9 cellular contexts compared by ENCODE assay signal in the genomic region with DNA sequence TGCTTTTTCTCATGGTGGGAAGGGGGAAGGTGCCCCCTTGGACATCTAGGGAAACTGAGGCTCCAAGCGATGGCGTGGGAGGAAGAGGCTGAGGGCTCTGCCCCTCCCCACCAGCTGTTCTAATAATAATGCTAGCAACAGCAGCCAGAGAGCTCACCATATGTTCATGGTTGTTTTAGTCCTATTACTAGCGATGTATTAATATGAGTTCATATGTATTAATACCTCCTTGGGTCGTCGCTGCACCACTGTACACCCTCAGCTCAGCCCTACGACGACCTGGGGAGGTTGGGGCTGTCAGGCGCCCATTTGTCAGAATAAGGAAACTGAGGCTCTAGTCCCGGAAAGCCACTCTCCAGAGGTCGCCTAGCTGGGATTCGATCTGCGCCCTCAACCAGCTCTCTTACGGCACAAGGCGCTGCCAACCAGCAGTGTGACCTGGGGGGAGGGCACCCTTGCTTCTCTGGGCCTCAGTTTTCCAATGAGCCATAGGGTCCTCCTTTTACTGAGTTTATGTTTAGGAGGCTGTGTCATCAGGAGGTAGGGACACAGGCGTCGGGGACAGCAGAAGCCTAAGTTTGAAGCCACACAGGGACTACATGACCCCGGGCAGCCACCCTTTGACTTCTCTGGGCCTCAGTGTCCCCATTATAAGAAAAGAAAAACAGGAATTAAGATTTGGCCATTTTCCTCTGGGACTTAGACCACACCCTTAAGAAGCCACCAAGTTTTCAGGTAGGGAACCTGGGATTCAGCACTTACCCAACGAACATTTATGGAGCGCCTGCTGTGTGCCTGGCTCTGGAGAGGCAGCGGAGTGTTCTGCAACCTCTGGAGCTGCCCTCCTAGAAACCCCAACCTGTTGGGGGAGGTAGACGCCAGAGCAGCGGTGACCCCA. TPM values are rescaled to one million over a fixed set of nuclear protein-coding genes. Genes with fewer than 3 reads are reported as not detected.
DNase-seq lines count a peak whose midpoint lies in the region; ATAC-seq, FAIRE-seq and TF ChIP-seq lines count a peak whose summit lies in the region.
"Had no signal": no experiment of that assay in that cellular context is flagged by ENCODE, and none has a peak within 500 bp of the region (broad histone marks: within the 10 kb centered on the region; RNA-seq: fewer than 3 reads in every experiment).

No MANE protein-coding gene starts in this region.

- H3K27me3 ChIP-seq in CD8-positive, alpha-beta memory T cell (ENCODE audit: insufficient read depth, low read length, poor library complexity, severe bottlenecking), result no peaks in the 10 kb centered on the region
- peaks cover 20% of the 10 kb centered on the region for H3K27me3 ChIP-seq in HUES64 (ENCODE audit: insufficient read depth, low read length)
- H3K27me3 ChIP-seq in breast epithelium, result no peaks in the 10 kb centered on the region
- H3K27me3 ChIP-seq in small intestine (ENCODE audit: control insufficient read depth in 2 of 2, insufficient read depth in 2 of 2, low read length in 2 of 2), result no peaks in the 10 kb centered on the region

- no peak for FAIRE-seq in small intestine (lab: Jason Lieb, UNC)

- H3K4me1 Mint-ChIP-seq in CD8-positive, alpha-beta memory T cell, result peaks cover 22 to 32% (median 26%) of the 10 kb centered on the region in 3 donors
- peaks cover 18 to 24% of the 10 kb centered on the region in 2 donors for H3K4me1 Mint-ChIP-seq in natural killer cell

- intact Hi-C loops in breast epithelium (cut with DNase I; ENCODE audit: low total_unique reads), result no loop called here
- intact Hi-C loops in natural killer cell (cut with micrococcal nuclease), result no loop called here

- CTCF ChIA-PET in CD8-positive, alpha-beta memory T cell (lab: Charles Lee), result interaction anchor here (0.9 to 1.4 kb wide), 7 partner anchors 11 to 90 kb away, joined by 3 to 5 read pairs (median 3); partner anchors contain the start of genes ARRDC2 and IL12RB1

- H3K4me3 Mint-ChIP-seq in CD8-positive, alpha-beta memory T cell, result peak overlapping the region; percentile 86 to 95 (median 88)
- peak overlapping the region; percentile 85 for H3K4me3 Mint-ChIP-seq in natural killer cell

- POLR2A ChIA-PET in CD8-positive, alpha-beta memory T cell (lab: Charles Lee), result interaction anchor here (0.5 to 2.3 kb wide), 11 partner anchors 10 to 181 kb away, joined by 3 to 12 read pairs (median 4); partner anchors contain the start of genes ARRDC2 and IL12RB1

- H3K36me3 ChIP-seq in CD8-positive, alpha-beta memory T cell (ENCODE audit: insufficient read depth, low read length), result no peaks in the 10 kb centered on the region
- H3K36me3 ChIP-seq in HUES64 (ENCODE audit: insufficient read depth, low read length) (no peaks in the 10 kb centered on the region), breast epithelium (no peaks in the 10 kb centered on the region), small intestine (ENCODE audit: control insufficient read depth in 2 of 2, insufficient read depth in 2 of 2, low read length in 2 of 2) (no peaks in the 10 kb centered on the region)

- no peak for TF ChIP-seq POLR2A in breast epithelium (IDR thresholded peaks at IDR 0.05)

- H3K27me3 Mint-ChIP-seq in CD8-positive, alpha-beta memory T cell, result no peaks in the 10 kb centered on the region
- H3K27me3 Mint-ChIP-seq in natural killer cell (ENCODE audit: low read depth in 2 of 2), result no peaks in the 10 kb centered on the region

- WGBS in HUES64, result 48% methylated on average over 20 of the region's 22 CpGs
- WGBS in small intestine, 3 donors, result 20 to 27% (median 23%) methylated on average over 22 of the region's 22 CpGs

- H3K4me3 ChIP-seq in CD8-positive, alpha-beta memory T cell (ENCODE audit: low read length), result peak overlapping the region; percentile 83
- peak overlapping the region; percentile 58 for H3K4me3 ChIP-seq in HUES64 (ENCODE audit: low read length)
- H3K4me3 ChIP-seq in breast epithelium, result peak overlapping the region; percentile 23 to 62 (median 54)
- H3K4me3 ChIP-seq in small intestine (ENCODE audit: low read depth in 1 of 2, low read length in 2 of 2), result peak overlapping the region in 1 of 2 donors; percentile 39

- peak overlapping the region; percentile 68 to 97 (median 89) for H3K27ac Mint-ChIP-seq in CD8-positive, alpha-beta memory T cell
- H3K27ac Mint-ChIP-seq in natural killer cell, result peak overlapping the region; percentile 16 to 87

- DNase-seq in CD8-positive, alpha-beta memory T cell, result no peak
- DNase-seq in breast epithelium (ENCODE audit: low spot score in 2 of 2) (no peak), natural killer cell (no peak), small intestine (no peak)

- no peaks in the 10 kb centered on the region for H3K9me3 ChIP-seq in CD8-positive, alpha-beta memory T cell (ENCODE audit: low read length)
- no peaks in the 10 kb centered on the region for H3K9me3 ChIP-seq in HUES64 (ENCODE audit: insufficient read depth, low read depth, low read length)
- no peaks in the 10 kb centered on the region for H3K9me3 ChIP-seq in breast epithelium
- H3K9me3 ChIP-seq in small intestine (ENCODE audit: control insufficient read depth, low read depth), result no peaks in the 10 kb centered on the region

- peaks cover 32% of the 10 kb centered on the region for H3K4me1 ChIP-seq in CD8-positive, alpha-beta memory T cell (ENCODE audit: insufficient read depth, low read length)
- peaks cover 8% of the 10 kb centered on the region for H3K4me1 ChIP-seq in HUES64 (ENCODE audit: insufficient read depth, low read length)
- peaks cover 0 to 11% of the 10 kb centered on the region in 2 donors for H3K4me1 ChIP-seq in breast epithelium
- H3K4me1 ChIP-seq in small intestine (ENCODE audit: control insufficient read depth in 2 of 2, insufficient read depth in 1 of 2, low read depth in 1 of 2, low read length in 1 of 2), result no peaks in the 10 kb centered on the region

- peaks cover 0 to 2% (median 0%) of the 10 kb centered on the region in 3 donors for H3K36me3 Mint-ChIP-seq in CD8-positive, alpha-beta memory T cell
- no peaks in the 10 kb centered on the region for H3K36me3 Mint-ChIP-seq in natural killer cell

- peak overlapping the region; percentile 47 for H3K27ac ChIP-seq in CD8-positive, alpha-beta memory T cell (ENCODE audit: low read depth, low read length)
- H3K27ac ChIP-seq in HUES64 (ENCODE audit: low read depth, low read length), result no peak overlapping the region
- no peak overlapping the region for H3K27ac ChIP-seq in breast epithelium
- H3K27ac ChIP-seq in small intestine (ENCODE audit: low read depth in 1 of 2, low read length in 1 of 2), result no peak overlapping the region

- no peaks in the 10 kb centered on the region for H3K9me3 Mint-ChIP-seq in CD8-positive, alpha-beta memory T cell
- no peaks in the 10 kb centered on the region for H3K9me3 Mint-ChIP-seq in natural killer cell

- TF ChIP-seq CTCF in breast epithelium (IDR thresholded peaks at IDR 0.05) (no peak), natural killer cell (IDR thresholded peaks at IDR 0.05) (no peak)

- 0 out of 2 replicates have a peak overlapping the region, but pooled peaks have one; percentile 21 for H3K9ac ChIP-seq in HUES64 (ENCODE audit: low read depth, low read length)

- ATAC-seq in natural killer cell, result no peak
- ATAC-seq in HG03521 (IDR thresholded peaks at IDR 0.05; ENCODE audit: unreplicated experiment), result no peak
- ATAC-seq in GM21717 (IDR thresholded peaks at IDR 0.05; ENCODE audit: unreplicated experiment), result no peak
- ATAC-seq in HG02678 (IDR thresholded peaks at IDR 0.05; ENCODE audit: unreplicated experiment), result no peak

RNA-seq across cellular contexts. Expression of gene MAST3, which starts 0.7 kb away (rescaled TPM):
- total RNA-seq in CD8-positive, alpha-beta memory T cell, result 10 to 100 TPM; 15.0 to 15.9 TPM
- polyA plus RNA-seq in CD8-positive, alpha-beta memory T cell, result 18.6 TPM
- 3.8 TPM for polyA plus RNA-seq in HUES64 (2013, experiment 1 of 2)
- polyA plus RNA-seq in HUES64 (2013, experiment 2 of 2), result 4.2 TPM
- total RNA-seq in breast epithelium (1 to 10 TPM; 5.6 to 8.5 (median 6.2) TPM), natural killer cell (100 to 1,000 TPM in 2 of 3 donors, 10 to 100 TPM in 1; 84.5 to 101 (median 101) TPM)
- polyA plus RNA-seq in small intestine, result 10 to 100 TPM in 2 of 3 donors, 1 to 10 TPM in 1; 9.3 to 34.6 (median 22.8) TPM

RNA-seq across cellular contexts. Expression of gene IL12RB1, which starts 11.5 kb away (rescaled TPM):
- 10 to 100 TPM; 18.9 to 19.6 TPM for total RNA-seq in CD8-positive, alpha-beta memory T cell
- 43.2 TPM for polyA plus RNA-seq in CD8-positive, alpha-beta memory T cell
- not detected for polyA plus RNA-seq in HUES64 (2013, experiment 1 of 2)
- polyA plus RNA-seq in HUES64 (2013, experiment 2 of 2), result not detected
- total RNA-seq in breast epithelium, result 1 to 10 TPM in 2 of 3 donors, under 1 TPM in 1; 0.98 to 2.1 (median 1.6) TPM
- 100 to 1,000 TPM in 1 of 3 donors, 10 to 100 TPM in 2; 90.1 to 105 (median 95.7) TPM for total RNA-seq in natural killer cell
- 1 to 10 TPM in 1 of 3 donors, under 1 TPM in 2; 0.81 to 2.4 (median 0.89) TPM for polyA plus RNA-seq in small intestine
- total RNA-seq: myocyte had no signal

RNA-seq across cellular contexts. Expression of gene PIK3R2, which starts 54.7 kb away (rescaled TPM):
- 10 to 100 TPM; 17.7 to 17.9 TPM for total RNA-seq in CD8-positive, alpha-beta memory T cell
- 5.7 TPM for polyA plus RNA-seq in CD8-positive, alpha-beta memory T cell
- polyA plus RNA-seq in HUES64 (2013, experiment 1 of 2), result 42.3 TPM
- 48.1 TPM for polyA plus RNA-seq in HUES64 (2013, experiment 2 of 2)
- total RNA-seq in breast epithelium (10 to 100 TPM in 1 of 3 donors, 1 to 10 TPM in 2; 8.6 to 12.1 (median 8.8) TPM), natural killer cell (10 to 100 TPM; 12.3 to 26.4 (median 16.0) TPM)
- 10 to 100 TPM in 1 of 3 donors, 1 to 10 TPM in 2; 1.6 to 14.2 (median 2.0) TPM for polyA plus RNA-seq in small intestine

Comparison
In these comparisons a context has a peak if more than half of its experiments do, and no peak if none do; other contexts are left out.
1. RNA of gene MAST3, which starts 0.7 kb away (total RNA-seq): 84.5 to 101 TPM in natural killer cell; 15.0 to 15.9 TPM in CD8-positive, alpha-beta memory T cell and 5.6 to 8.5 TPM in breast epithelium; every median in the first group is over 4 times any median in the second.
2. RNA of gene IL12RB1, which starts 11.5 kb away (total RNA-seq): 90.1 to 105 TPM in natural killer cell and 18.9 to 19.6 TPM in CD8-positive, alpha-beta memory T cell; 0.98 to 2.1 TPM in breast epithelium; every median in the first group is over 4 times any median in the second.